In the genomic region with DNA sequence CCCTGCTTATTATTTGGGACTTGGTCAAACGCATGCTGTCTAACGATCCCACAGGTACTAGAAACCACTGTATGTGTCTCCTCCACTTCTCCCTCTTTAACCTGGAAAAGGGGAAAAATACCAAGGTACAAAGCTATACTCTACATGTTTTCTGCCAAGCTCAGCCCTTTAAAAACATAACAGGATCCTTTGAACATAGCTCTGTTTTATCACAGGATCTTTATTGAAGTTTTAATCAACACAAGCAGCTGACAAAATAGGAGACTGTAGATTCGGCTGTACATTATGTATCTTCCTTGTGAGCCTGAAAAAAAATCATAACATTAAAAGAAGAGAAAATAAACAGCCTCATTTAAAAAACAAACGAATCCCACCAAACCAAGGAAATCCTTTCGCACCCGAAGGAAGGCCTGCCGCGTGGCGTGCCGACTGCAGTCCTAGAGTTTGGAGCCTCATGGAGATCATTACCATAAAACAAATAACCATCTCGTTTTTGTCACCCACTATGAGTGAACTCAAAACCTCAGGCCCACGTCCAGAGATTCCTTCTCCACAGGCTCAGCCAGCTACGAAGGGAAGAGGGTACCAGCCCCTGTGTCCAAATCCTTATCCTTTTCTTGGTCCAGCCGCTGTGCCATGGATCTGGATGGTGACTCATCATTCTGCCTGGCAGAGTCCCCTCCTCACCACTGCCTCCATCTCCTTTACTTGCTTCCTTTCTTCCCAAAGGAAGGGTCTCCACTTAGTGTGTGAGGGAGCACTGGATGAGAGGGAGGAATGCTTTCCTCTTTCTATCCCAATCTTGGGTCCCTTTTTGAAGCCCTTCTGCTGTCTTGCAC, we compare ENCODE assay signal across 26 cellular contexts.
DNase-seq lines count a peak whose midpoint lies in the region; ATAC-seq, FAIRE-seq and TF ChIP-seq lines count a peak whose summit lies in the region.
"Had no signal": no experiment of that assay in that cellular context is flagged by ENCODE, and none has a peak within 500 bp of the region (broad histone marks: within the 10 kb centered on the region; RNA-seq: fewer than 3 reads in every experiment).

No MANE protein-coding gene starts in this region.

- H3K79me2 ChIP-seq in osteoblast (ENCODE audit: insufficient read depth, low read length): no peaks in the 10 kb centered on the region

- H3K27ac Mint-ChIP-seq in chondrocyte (ENCODE audit: unreplicated experiment): peak overlapping the region; percentile 89
- H3K27ac Mint-ChIP-seq: activated CD8-positive, alpha-beta T cell treated with anti-CD3 and anti-CD28 coated beads for 36 hours; memory B cell; natural killer cell treated with Interleukin-12 subunit alpha and Interleukin-12 subunit beta and Interleukin-15 and Interleukin-18, amount 100 ng/mL, for 72 hours; WTC11 had no signal

- H4K20me1 ChIP-seq in osteoblast (ENCODE audit: insufficient read depth, low read length): no peaks in the 10 kb centered on the region
- H4K20me1 ChIP-seq: BLaER1 treated with 17β-estradiol and CSF1 and Interleukin-3, amounts not matched to agents 10 nM and 100 nM had no signal

- no peaks in the 10 kb centered on the region for H3K27me3 Mint-ChIP-seq in chondrocyte (ENCODE audit: low read depth)
- H3K27me3 Mint-ChIP-seq: activated CD8-positive, alpha-beta T cell treated with anti-CD3 and anti-CD28 coated beads for 36 hours; memory B cell had no signal

- H3K4me2 ChIP-seq in A549 (peak overlapping the region; percentile 81), osteoblast (ENCODE audit: insufficient read depth, low read length) (peak overlapping the region; percentile 64)
- H3K4me2 ChIP-seq: BLaER1 treated with 17β-estradiol and CSF1 and Interleukin-3, amounts not matched to agents 10 nM and 100 nM; PC-9 had no signal

- H3K4me3 Mint-ChIP-seq in chondrocyte (ENCODE audit: unreplicated experiment): no peak overlapping the region
- H3K4me3 Mint-ChIP-seq: activated CD8-positive, alpha-beta T cell treated with anti-CD3 and anti-CD28 coated beads for 36 hours; memory B cell; natural killer cell treated with Interleukin-12 subunit alpha and Interleukin-12 subunit beta and Interleukin-15 and Interleukin-18, amount 100 ng/mL, for 72 hours; WTC11 had no signal

- peak; percentile 46 for FAIRE-seq in A549 (lab: Jason Lieb, UNC)
- FAIRE-seq: H1 had no signal

- peak; percentile 10 to 68; a peak in 4 of 6 replicates for ATAC-seq in A549
- ATAC-seq in GM18907 (IDR thresholded peaks at IDR 0.05; ENCODE audit: unreplicated experiment): no peak
- ATAC-seq in GM21825 (IDR thresholded peaks at IDR 0.05; ENCODE audit: unreplicated experiment): no peak
- ATAC-seq in HG02571 (IDR thresholded peaks at IDR 0.05; ENCODE audit: unreplicated experiment): no peak
- ATAC-seq: activated CD8-positive, alpha-beta T cell treated with anti-CD3 and anti-CD28 coated beads for 36 hours; esophagus mucosa; natural killer cell treated with Interleukin-12 subunit alpha and Interleukin-12 subunit beta and Interleukin-15 and Interleukin-18, amount 100 ng/mL, for 72 hours; WTC11 had no signal

- no peak; a peak in 1 of 5 replicates for TF ChIP-seq EP300 in A549 (IDR thresholded peaks at IDR 0.05)

- no peak for TF ChIP-seq POLR2A in A549 (IDR thresholded peaks at IDR 0.05; ENCODE audit: low read length)

- CTCF ChIA-PET in A549 (lab: Yijun Ruan, JAX): interaction anchor here (0.9 to 1.4 kb wide), 5 partner anchors 17 to 423 kb away, joined by 3 read pairs; no protein-coding TSS in a partner anchor

- 0 out of 5 replicates have a peak, but pooled peaks of 1 of the 2 experiments have one; percentile 0 for TF ChIP-seq RAD21 in A549 (conservative IDR thresholded peaks at IDR 0.05 in 1 of 2, IDR thresholded peaks at IDR 0.05 in 1 of 2)

- H2AFZ ChIP-seq in osteoblast (ENCODE audit: low read length): peak overlapping the region; percentile 8
- H2AFZ ChIP-seq: PC-9 had no signal

- H3K9me3 Mint-ChIP-seq in chondrocyte (ENCODE audit: low read depth): no peaks in the 10 kb centered on the region
- H3K9me3 Mint-ChIP-seq: activated CD8-positive, alpha-beta T cell treated with anti-CD3 and anti-CD28 coated beads for 36 hours; memory B cell; natural killer cell treated with Interleukin-12 subunit alpha and Interleukin-12 subunit beta and Interleukin-15 and Interleukin-18, amount 100 ng/mL, for 72 hours had no signal

- H3K4me1 ChIP-seq in A549 (peaks cover 40% of the 10 kb centered on the region), osteoblast (ENCODE audit: insufficient read depth, low read length) (peaks cover 24% of the 10 kb centered on the region)
- H3K4me1 ChIP-seq: stomach, upper lobe of right lung had no signal

- DNase-seq in A549 (ENCODE audit: low read depth in 1 of 2, low spot score in 1 of 2) (no peak), M059J (ENCODE audit: low read depth) (peak; percentile 31), chondrocyte (ENCODE audit: low spot score) (no peak), osteoblast (ENCODE audit: insufficient read length, low spot score, missing footprints) (no peak), T-helper 1 cell (no peak)
- DNase-seq: activated CD8-positive, alpha-beta T cell treated with anti-CD3 and anti-CD28 coated beads for 36 hours; activated naive CD4-positive, alpha-beta T cell treated with Interleukin-2 at 50 U/mL for 16 hours; activated T-cell treated with anti-CD3 and anti-CD28 coated beads, Interleukin-2, amount 50 U/mL, for 1 hour; effector CD4-positive, alpha-beta T cell; GDM1; MV-4-11; NCI-H2029; SIG-M5; stimulated activated CD4-positive, alpha-beta T cell treated with anti-CD3 and anti-CD28 coated beads, Interleukin-4, amount 100 ng/mL, for 24 hours; stomach; upper lobe of right lung had no signal

- peak overlapping the region; percentile 88 for H3K27ac ChIP-seq in A549
- peak overlapping the region; percentile 63 for H3K27ac ChIP-seq in osteoblast (ENCODE audit: low read depth, low read length)
- H3K27ac ChIP-seq: BLaER1 treated with 17β-estradiol and CSF1 and Interleukin-3, amounts not matched to agents 10 nM and 100 nM; PC-9; upper lobe of right lung had no signal

- H3K36me3 Mint-ChIP-seq in chondrocyte (ENCODE audit: low read depth): no peaks in the 10 kb centered on the region
- H3K36me3 Mint-ChIP-seq: memory B cell; natural killer cell treated with Interleukin-12 subunit alpha and Interleukin-12 subunit beta and Interleukin-15 and Interleukin-18, amount 100 ng/mL, for 72 hours had no signal

- no peaks in the 10 kb centered on the region for H3K27me3 ChIP-seq in osteoblast (ENCODE audit: insufficient read depth, low read length)
- H3K27me3 ChIP-seq: BLaER1 treated with 17β-estradiol and CSF1 and Interleukin-3, amounts not matched to agents 10 nM and 100 nM; stomach; upper lobe of right lung had no signal

- H3K4me1 Mint-ChIP-seq in chondrocyte (ENCODE audit: low read depth): peaks cover 64% of the 10 kb centered on the region
- H3K4me1 Mint-ChIP-seq: memory B cell had no signal

- 62% methylated on average over 14 of the region's 14 CpGs for WGBS in A549 (ENCODE audit: missing lambda C conversion rate)

- H3K4me3 ChIP-seq in A549: no peak overlapping the region
- no peak overlapping the region for H3K4me3 ChIP-seq in osteoblast (ENCODE audit: insufficient read depth, low read length)
- H3K4me3 ChIP-seq: BLaER1 treated with 17β-estradiol and CSF1 and Interleukin-3, amounts not matched to agents 10 nM and 100 nM; PC-9; stomach; upper lobe of right lung had no signal

- POLR2A ChIA-PET in A549 (lab: Yijun Ruan, JAX): interaction anchor here (0.6 to 3.0 kb wide), 8 partner anchors 9 to 645 kb away, joined by 4 to 25 read pairs (median 4); no protein-coding TSS in a partner anchor

- H3K9me3 ChIP-seq in A549 (no peaks in the 10 kb centered on the region), osteoblast (ENCODE audit: low read depth, low read length) (no peaks in the 10 kb centered on the region)
- H3K9me3 ChIP-seq: stomach, upper lobe of right lung had no signal

- TF ChIP-seq CTCF in A549 (IDR thresholded peaks at IDR 0.05) (no peak), chondrocyte (IDR thresholded peaks at IDR 0.05) (no peak), osteoblast (IDR thresholded peaks at IDR 0.05; ENCODE audit: extremely low read depth, low read depth, low read length) (no peak)

- H3K36me3 ChIP-seq in osteoblast (ENCODE audit: insufficient read depth, low read length): no peaks in the 10 kb centered on the region
- H3K36me3 ChIP-seq: BLaER1 treated with 17β-estradiol and CSF1 and Interleukin-3, amounts not matched to agents 10 nM and 100 nM; stomach; upper lobe of right lung had no signal

TF ChIP-seq in A549, 52 proteins besides CTCF, POLR2A, EP300 and RAD21:
- TF ChIP-seq, protein P1, sequence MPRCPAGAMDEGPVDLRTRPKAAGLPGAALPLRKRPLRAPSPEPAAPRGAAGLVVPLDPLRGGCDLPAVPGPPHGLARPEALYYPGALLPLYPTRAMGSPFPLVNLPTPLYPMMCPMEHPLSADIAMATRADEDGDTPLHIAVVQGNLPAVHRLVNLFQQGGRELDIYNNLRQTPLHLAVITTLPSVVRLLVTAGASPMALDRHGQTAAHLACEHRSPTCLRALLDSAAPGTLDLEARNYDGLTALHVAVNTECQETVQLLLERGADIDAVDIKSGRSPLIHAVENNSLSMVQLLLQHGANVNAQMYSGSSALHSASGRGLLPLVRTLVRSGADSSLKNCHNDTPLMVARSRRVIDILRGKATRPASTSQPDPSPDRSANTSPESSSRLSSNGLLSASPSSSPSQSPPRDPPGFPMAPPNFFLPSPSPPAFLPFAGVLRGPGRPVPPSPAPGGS (IDR thresholded peaks at IDR 0.05): no peak
- TF ChIP-seq MAFK (IDR thresholded peaks at IDR 0.05; ENCODE audit: partially characterized antibody) (peak; percentile 3), KDM5A (IDR thresholded peaks at IDR 0.05) (no peak), CHD4 (IDR thresholded peaks at IDR 0.05; ENCODE audit: borderline replicate concordance) (no peak), FOSL2 (IDR thresholded peaks at IDR 0.05) (no peak), FOSL2 (CRISPR knock-in tag; IDR thresholded peaks at IDR 0.05) (peak; percentile 71; the same call in 1 of the 2 replicates), FOSB (CRISPR knock-in tag; IDR thresholded peaks at IDR 0.05) (no peak), CHD2 (IDR thresholded peaks at IDR 0.05; ENCODE audit: low read length, partially characterized antibody) (no peak), RNF2 (IDR thresholded peaks at IDR 0.05; ENCODE audit: borderline replicate concordance, low read depth) (no peak), JUNB (IDR thresholded peaks at IDR 0.05) (no peak)
- TF ChIP-seq, protein P2, sequence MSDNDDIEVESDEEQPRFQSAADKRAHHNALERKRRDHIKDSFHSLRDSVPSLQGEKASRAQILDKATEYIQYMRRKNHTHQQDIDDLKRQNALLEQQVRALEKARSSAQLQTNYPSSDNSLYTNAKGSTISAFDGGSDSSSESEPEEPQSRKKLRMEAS (IDR thresholded peaks at IDR 0.05): no peak

Comparison
In these comparisons a context has a peak if more than half of its experiments do, and no peak if none do; other contexts are left out.
1. ATAC-seq: peak in A549 (2 of 2); none in GM18907 (single experiment), GM21825 (single experiment) and HG02571 (single experiment).